Comparison of ENCODE assay signal across 23 cellular contexts in the genomic region with DNA sequence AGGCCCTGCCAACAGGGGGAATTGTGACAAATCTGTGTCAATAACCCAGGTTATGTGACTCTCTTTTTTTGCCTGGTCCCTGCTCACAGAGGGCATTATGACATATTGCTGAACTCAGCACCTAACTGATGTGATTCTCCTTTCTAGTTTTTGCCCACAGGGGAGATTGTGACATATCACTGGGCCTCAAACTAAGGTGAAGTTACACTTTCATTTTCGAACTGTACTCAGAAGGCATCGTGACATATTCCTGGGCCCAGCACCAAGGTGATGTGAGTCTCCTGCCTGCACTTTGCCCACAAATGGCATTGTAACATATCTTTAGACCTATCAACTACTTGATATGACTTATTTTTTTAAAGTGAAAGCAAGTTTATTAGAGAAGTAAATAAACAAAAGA.
"Had no signal": no experiment of that assay in that cellular context is flagged by ENCODE, and none has a peak within 500 bp of the region (broad histone marks: within the 10 kb centered on the region; RNA-seq: fewer than 3 reads in every experiment).

No MANE protein-coding gene starts in this region.

- H3K9me3 ChIP-seq: colonic mucosa, gastrocnemius medialis had no signal

- H3K36me3 ChIP-seq: colonic mucosa, esophagus squamous epithelium, gastrocnemius medialis, heart right ventricle, left lung, lower lobe of right lung had no signal

- H3K4me1 ChIP-seq: colonic mucosa, esophagus squamous epithelium, gastrocnemius medialis, heart right ventricle, left lung, lower lobe of right lung had no signal

- H3K4me1 Mint-ChIP-seq: endodermal cell; mesothelial cell of epicardium; naive B cell; naive thymus-derived CD8-positive, alpha-beta T cell had no signal

- H3K27ac ChIP-seq: colonic mucosa, esophagus squamous epithelium, gastrocnemius medialis, heart right ventricle, left lung, lower lobe of right lung had no signal

- H3K36me3 Mint-ChIP-seq: mesothelial cell of epicardium, naive B cell had no signal

- H3K27ac Mint-ChIP-seq: dendritic cell treated with granulocyte-macrophage colony-stimulating factor and Interleukin-4, amounts not matched to agents 40 ng/mL and 50 ng/mL, for 4 days; effector memory CD8-positive, alpha-beta T cell; endodermal cell; mesothelial cell of epicardium; naive B cell; naive thymus-derived CD8-positive, alpha-beta T cell had no signal

- H3K27me3 Mint-ChIP-seq: dendritic cell treated with granulocyte-macrophage colony-stimulating factor and Interleukin-4, amounts not matched to agents 40 ng/mL and 50 ng/mL, for 4 days; effector memory CD8-positive, alpha-beta T cell; naive B cell; naive thymus-derived CD8-positive, alpha-beta T cell had no signal

- H3K4me3 ChIP-seq: colonic mucosa, esophagus squamous epithelium, gastrocnemius medialis, heart right ventricle, left lung, lower lobe of right lung, mucosa of descending colon had no signal

- H3K27me3 ChIP-seq: colonic mucosa, esophagus squamous epithelium, gastrocnemius medialis, heart right ventricle, left lung had no signal

- H3K4me3 Mint-ChIP-seq: dendritic cell treated with granulocyte-macrophage colony-stimulating factor and Interleukin-4, amounts not matched to agents 40 ng/mL and 50 ng/mL, for 4 days; effector memory CD8-positive, alpha-beta T cell; endodermal cell; mesothelial cell of epicardium; naive B cell; naive thymus-derived CD8-positive, alpha-beta T cell had no signal

- DNase-seq: colonic mucosa; cortex of kidney; effector CD8-positive, alpha-beta T cell; effector memory CD8-positive, alpha-beta T cell; endodermal cell; esophagus squamous epithelium; foreskin fibroblast; foreskin melanocyte; gastrocnemius medialis; glutamatergic neuron; head of caudate nucleus; heart right ventricle; hippocampal formation; left cardiac atrium; left lung; left ventricle myocardium superior; lower lobe of right lung; mesenchymal stem cell; mucosa of descending colon; naive B cell; naive thymus-derived CD8-positive, alpha-beta T cell had no signal
